Comparison of ENCODE assay signal across 8 cellular contexts in genomic region chr1:43836267-43836951, GRCh38.
A peak's percentile ranks its signal among the peaks of the same experiment; 100 is the strongest.
DNase-seq lines count a peak whose midpoint lies in the region; ATAC-seq, FAIRE-seq and TF ChIP-seq lines count a peak whose summit lies in the region.

No MANE protein-coding gene starts in this region.

- no peaks in the 10 kb centered on the region for H3K9me3 Mint-ChIP-seq in activated CD4-positive, alpha-beta memory T cell treated with anti-CD3 and anti-CD28 coated beads, Interleukin-2, amount 10 ng/mL, durations not matched to agents 7 days and 5 days

- POLR2A ChIA-PET in activated CD4-positive, alpha-beta memory T cell treated with anti-CD3 and anti-CD28 coated beads, Interleukin-2, amount 10 ng/mL, durations not matched to agents 7 days and 5 days (lab: Charles Lee): no interaction called here

- H3K27me3 Mint-ChIP-seq in activated CD4-positive, alpha-beta memory T cell treated with anti-CD3 and anti-CD28 coated beads, Interleukin-2, amount 10 ng/mL, durations not matched to agents 7 days and 5 days: no peaks in the 10 kb centered on the region

- no peak overlapping the region for H3K27ac Mint-ChIP-seq in activated CD4-positive, alpha-beta memory T cell treated with anti-CD3 and anti-CD28 coated beads, Interleukin-2, amount 10 ng/mL, durations not matched to agents 7 days and 5 days

- peaks cover 37% of the 10 kb centered on the region for H3K4me1 Mint-ChIP-seq in activated CD4-positive, alpha-beta memory T cell treated with anti-CD3 and anti-CD28 coated beads, Interleukin-2, amount 10 ng/mL, durations not matched to agents 7 days and 5 days

- FAIRE-seq in GM12891 (lab: Jason Lieb, UNC) (peak; percentile 91), frontal cortex (lab: Jason Lieb, UNC) (no peak)

- ATAC-seq in HG03135 (IDR thresholded peaks at IDR 0.05; ENCODE audit: unreplicated experiment): peak; percentile 44

- H3K36me3 Mint-ChIP-seq in activated CD4-positive, alpha-beta memory T cell treated with anti-CD3 and anti-CD28 coated beads, Interleukin-2, amount 10 ng/mL, durations not matched to agents 7 days and 5 days (ENCODE audit: low read depth): peaks cover 16% of the 10 kb centered on the region

- TF ChIP-seq POLR2A in GM12891 (IDR thresholded peaks at IDR 0.05; ENCODE audit: low read depth, low read length): no peak

- DNase-seq in GM12891 (ENCODE audit: insufficient read length, low spot score) (no peak), NCI-H446 treated with DMSO at 0.1 percent for 48 hours (lab: John Stamatoyannopoulos, UW) (peak; percentile 72), glomerular visceral epithelial cell (ENCODE audit: extremely low spot score) (peak; percentile 97), SK-N-DZ (ENCODE audit: low spot score) (no peak), frontal cortex (ENCODE audit: low spot score in 2 of 2) (no peak)
- peak; percentile 33 for DNase-seq in activated CD4-positive, alpha-beta memory T cell treated with anti-CD3 and anti-CD28 coated beads, Interleukin-2, amount 10 ng/mL, durations not matched to agents 7 days and 5 days
- peak; percentile 58 for DNase-seq in stimulated activated CD4-positive, alpha-beta T cell treated with anti-CD3 and anti-CD28 coated beads, Interleukin-4, amount 100 ng/mL, for 24 hours

- CTCF ChIA-PET in activated CD4-positive, alpha-beta memory T cell treated with anti-CD3 and anti-CD28 coated beads, Interleukin-2, amount 10 ng/mL, durations not matched to agents 7 days and 5 days (lab: Charles Lee): no interaction called here

- no peak overlapping the region for H3K4me3 Mint-ChIP-seq in activated CD4-positive, alpha-beta memory T cell treated with anti-CD3 and anti-CD28 coated beads, Interleukin-2, amount 10 ng/mL, durations not matched to agents 7 days and 5 days

TF ChIP-seq in GM12891, 5 proteins besides CTCF, POLR2A, EP300 and RAD21:
- TF ChIP-seq POU2F2 (IDR thresholded peaks at IDR 0.05; ENCODE audit: low read depth, low read length) (no peak), POLR2AphosphoS5 (IDR thresholded peaks at IDR 0.05; ENCODE audit: low read depth, low read length) (no peak), TAF1 (IDR thresholded peaks at IDR 0.05; ENCODE audit: low read depth, low read length) (no peak), PAX5 (IDR thresholded peaks at IDR 0.05; ENCODE audit: insufficient read depth, low read length, severe bottlenecking) (no peak), SPI1 (IDR thresholded peaks at IDR 0.05; ENCODE audit: low read depth, low read length) (no peak)

Comparison
In these comparisons a context has a peak if more than half of its experiments do, and no peak if none do; other contexts are left out.
1. DNase-seq: peak in NCI-H446 treated with DMSO at 0.1 percent for 48 hours (single experiment), activated CD4-positive, alpha-beta memory T cell treated with anti-CD3 and anti-CD28 coated beads, Interleukin-2, amount 10 ng/mL, durations not matched to agents 7 days and 5 days (single experiment), glomerular visceral epithelial cell (single experiment) and stimulated activated CD4-positive, alpha-beta T cell treated with anti-CD3 and anti-CD28 coated beads, Interleukin-4, amount 100 ng/mL, for 24 hours (single experiment); none in GM12891 (single experiment), SK-N-DZ (single experiment) and frontal cortex (0 of 2).